In genomic region chr15:63157066-63157890, GRCh38 we compare ENCODE assay signal across 1 cellular context.
A peak's percentile ranks its signal among the peaks of the same experiment; 100 is the strongest.
TF ChIP-seq lines count a peak whose summit lies in the region.

Gene RPS27L (minus strand): TSS chr15:63157477. CDS start chr15:63157405, 72 bp downstream.

TF ChIP-seq in K562, 482 proteins besides CTCF, POLR2A, EP300 and RAD21 (continued from another document and continues in another):
- TF ChIP-seq ZNF398 (CRISPR knock-in tag; IDR thresholded peaks at IDR 0.05), result no peak
- no peak; the same call in 1 of the 2 replicates for TF ChIP-seq ZNF511 (CRISPR knock-in tag; IDR thresholded peaks at IDR 0.05)
- no peak for TF ChIP-seq GTF2B (IDR thresholded peaks at IDR 0.05; ENCODE audit: extremely low read depth, insufficient read length)
- TF ChIP-seq ZNF583 (CRISPR knock-in tag; IDR thresholded peaks at IDR 0.05), result no peak; the same call in 1 of the 2 replicates
- TF ChIP-seq CBX3 (IDR thresholded peaks at IDR 0.05; ENCODE audit: borderline replicate concordance in 1 of 2, low read length in 2 of 2), result 0 out of 3 replicates have a peak, but pooled peaks of 1 of the 2 experiments have one; percentile 36
- TF ChIP-seq TAF9B (IDR thresholded peaks at IDR 0.05; ENCODE audit: partially characterized antibody), result peak; percentile 94
- TF ChIP-seq SMAD1 (IDR thresholded peaks at IDR 0.05; ENCODE audit: low read depth, low read length, partially characterized antibody), result peak; percentile 90
- no peak for TF ChIP-seq SRSF3 (IDR thresholded peaks at IDR 0.05; ENCODE audit: insufficient read depth, low read length)
- peak; percentile 96 for TF ChIP-seq AFF4 (CRISPR knock-in tag; IDR thresholded peaks at IDR 0.05)
- TF ChIP-seq NR2C1 (IDR thresholded peaks at IDR 0.05), result no peak
- peak; percentile 28; the same call in 1 of the 2 replicates for TF ChIP-seq NR2C1 (tag; IDR thresholded peaks at IDR 0.05)
- TF ChIP-seq RBFOX2 (IDR thresholded peaks at IDR 0.05; ENCODE audit: low read depth, low read length), result peak; percentile 98
- TF ChIP-seq HIVEP1 (CRISPR knock-in tag; IDR thresholded peaks at IDR 0.05), result 0 out of 2 replicates have a peak, but pooled peaks have one; percentile 21
- no peak for TF ChIP-seq PTBP1 (IDR thresholded peaks at IDR 0.05; ENCODE audit: low read depth, low read length)
- peak; percentile 89 for TF ChIP-seq L3MBTL2 (IDR thresholded peaks at IDR 0.05)
- peak; percentile 61 for TF ChIP-seq JUND (IDR thresholded peaks at IDR 0.05; ENCODE audit: borderline replicate concordance, low read depth, low read length)
- TF ChIP-seq JUND (tag; IDR thresholded peaks at IDR 0.05; ENCODE audit: borderline replicate concordance, low read depth, low read length), result peak; percentile 21; the same call in 1 of the 3 replicates
- TF ChIP-seq SMARCA5 (IDR thresholded peaks at IDR 0.05), result no peak
- no peak for TF ChIP-seq NCOA2 (IDR thresholded peaks at IDR 0.05; ENCODE audit: partially characterized antibody in 2 of 2)
- TF ChIP-seq SAP30 (IDR thresholded peaks at IDR 0.05; ENCODE audit: borderline replicate concordance, insufficient read depth, low read depth, low read length, poor library complexity, severe bottlenecking), result peak; percentile 86
- no peak for TF ChIP-seq TBL1XR1 (IDR thresholded peaks at IDR 0.05; ENCODE audit: low read length in 2 of 2)
- no peak for TF ChIP-seq SMAD2 (IDR thresholded peaks at IDR 0.05; ENCODE audit: low read depth, low read length)
- TF ChIP-seq SMAD4 (CRISPR knock-in tag; conservative IDR thresholded peaks at IDR 0.05), result no peak; the same call in 1 of the 2 replicates
- TF ChIP-seq NR2F6 (CRISPR knock-in tag; IDR thresholded peaks at IDR 0.05), result no peak
- peak; percentile 8; the same call in 1 of the 2 replicates for TF ChIP-seq CEBPZ (IDR thresholded peaks at IDR 0.05; ENCODE audit: borderline replicate concordance, low read depth, low read length)
- TF ChIP-seq ZNF592 (IDR thresholded peaks at IDR 0.05), result peak; percentile 33; the same call in 1 of the 2 replicates
- TF ChIP-seq CTBP1 (IDR thresholded peaks at IDR 0.05; ENCODE audit: borderline replicate concordance), result peak; percentile 66; the same call in 1 of the 2 replicates
- no peak for TF ChIP-seq RAD51 (IDR thresholded peaks at IDR 0.05; ENCODE audit: borderline replicate concordance, low read depth)
- TF ChIP-seq BRCA1 (IDR thresholded peaks at IDR 0.05), result no peak
- no peak for TF ChIP-seq BRCA1 (CRISPR knock-in tag; IDR thresholded peaks at IDR 0.05)
- TF ChIP-seq NKRF (IDR thresholded peaks at IDR 0.05; ENCODE audit: borderline replicate concordance), result peak; percentile 94
- TF ChIP-seq KDM2B (CRISPR knock-in tag; IDR thresholded peaks at IDR 0.05), result no peak
- no peak for TF ChIP-seq NCOA6 (IDR thresholded peaks at IDR 0.05)
- no peak for TF ChIP-seq ZC3H11A (IDR thresholded peaks at IDR 0.05; ENCODE audit: low read depth, low read length)
- no peak for TF ChIP-seq GMEB1 (CRISPR knock-in tag; IDR thresholded peaks at IDR 0.05)
- peak; percentile 30 for TF ChIP-seq CTCFL (IDR thresholded peaks at IDR 0.05; ENCODE audit: borderline replicate concordance, insufficient read depth, low read depth, low read length, poor library complexity, severe bottlenecking)
- no peak for TF ChIP-seq SIN3B (IDR thresholded peaks at IDR 0.05; ENCODE audit: low read depth)
- no peak; the same call in 1 of the 2 replicates for TF ChIP-seq JUN (IDR thresholded peaks at IDR 0.05; ENCODE audit: borderline replicate concordance, low read depth, low read length)
- no peak for TF ChIP-seq JUN (CRISPR knock-in tag; IDR thresholded peaks at IDR 0.05; ENCODE audit: borderline replicate concordance)
- no peak for TF ChIP-seq TEAD2 (tag; IDR thresholded peaks at IDR 0.05)
- no peak for TF ChIP-seq ZNF175 (CRISPR knock-in tag; IDR thresholded peaks at IDR 0.05; ENCODE audit: low read depth)
